12 cellular contexts compared by ENCODE assay signal in genomic region chr3:158748237-158748828, GRCh38. TPM values are rescaled to one million over a fixed set of nuclear protein-coding genes. Genes with fewer than 3 reads are reported as not detected.
DNase-seq lines count a peak whose midpoint lies in the region; ATAC-seq and TF ChIP-seq lines count a peak whose summit lies in the region.
"Had no signal": no experiment of that assay in that cellular context is flagged by ENCODE, and none has a peak within 500 bp of the region (broad histone marks: within the 10 kb centered on the region; RNA-seq: fewer than 3 reads in every experiment).

No MANE protein-coding gene starts in this region.

- H3K9me3 ChIP-seq in BE2C (no peaks in the 10 kb centered on the region), spleen (no peaks in the 10 kb centered on the region)

- H3K4me3 ChIP-seq in BE2C (ENCODE audit: low read depth, low read length) (no peak overlapping the region), spleen (no peak overlapping the region)
- H3K4me3 ChIP-seq: smooth muscle cell had no signal

- no peaks in the 10 kb centered on the region for H3K27me3 Mint-ChIP-seq in dendritic cell treated with granulocyte-macrophage colony-stimulating factor and Interleukin-4, amounts not matched to agents 40 ng/mL and 50 ng/mL, for 4 days
- H3K27me3 Mint-ChIP-seq: activated CD4-positive, alpha-beta memory T cell treated with anti-CD3 and anti-CD28 coated beads, Interleukin-2, amount 10 ng/mL, durations not matched to agents 7 days and 5 days had no signal

- no peaks in the 10 kb centered on the region for H3K36me3 ChIP-seq in BE2C
- H3K36me3 ChIP-seq in spleen, result peaks cover 0 to 24% (median 0%) of the 10 kb centered on the region in 6 donors

- peak overlapping the region in 3 of 8 donors; percentile 0 to 47 (median 13) for H3K27ac ChIP-seq in spleen

- no peak for TF ChIP-seq POLR2A in spleen (IDR thresholded peaks at IDR 0.05)

- peak overlapping the region; percentile 90 for H3K27ac Mint-ChIP-seq in dendritic cell treated with granulocyte-macrophage colony-stimulating factor and Interleukin-4, amounts not matched to agents 40 ng/mL and 50 ng/mL, for 4 days
- H3K27ac Mint-ChIP-seq: activated CD4-positive, alpha-beta memory T cell treated with anti-CD3 and anti-CD28 coated beads, Interleukin-2, amount 10 ng/mL, durations not matched to agents 7 days and 5 days had no signal

- H3K36me3 Mint-ChIP-seq in dendritic cell treated with granulocyte-macrophage colony-stimulating factor and Interleukin-4, amounts not matched to agents 40 ng/mL and 50 ng/mL, for 4 days (ENCODE audit: low read depth), result peaks cover 9% of the 10 kb centered on the region

- H3K4me1 ChIP-seq in BE2C, result peaks cover 21% of the 10 kb centered on the region
- peaks cover 0 to 20% (median 0%) of the 10 kb centered on the region in 6 donors for H3K4me1 ChIP-seq in spleen

- no peak for ATAC-seq in HG03457 (IDR thresholded peaks at IDR 0.05; ENCODE audit: unreplicated experiment)

- no peaks in the 10 kb centered on the region for H3K9me3 Mint-ChIP-seq in dendritic cell treated with granulocyte-macrophage colony-stimulating factor and Interleukin-4, amounts not matched to agents 40 ng/mL and 50 ng/mL, for 4 days
- H3K9me3 Mint-ChIP-seq: activated CD4-positive, alpha-beta memory T cell treated with anti-CD3 and anti-CD28 coated beads, Interleukin-2, amount 10 ng/mL, durations not matched to agents 7 days and 5 days had no signal

- H3K27me3 ChIP-seq in BE2C, result no peaks in the 10 kb centered on the region
- H3K27me3 ChIP-seq in spleen (replicated peaks in 1 of 7), result no peaks in the 10 kb centered on the region

- 23 to 39% (median 32%) methylated on average over 7 of the region's 7 CpGs for WGBS in spleen, 5 donors

- no peak overlapping the region for H3K4me3 Mint-ChIP-seq in dendritic cell treated with granulocyte-macrophage colony-stimulating factor and Interleukin-4, amounts not matched to agents 40 ng/mL and 50 ng/mL, for 4 days
- H3K4me3 Mint-ChIP-seq: activated CD4-positive, alpha-beta memory T cell treated with anti-CD3 and anti-CD28 coated beads, Interleukin-2, amount 10 ng/mL, durations not matched to agents 7 days and 5 days had no signal

- peaks cover 26% of the 10 kb centered on the region for H3K4me1 Mint-ChIP-seq in dendritic cell treated with granulocyte-macrophage colony-stimulating factor and Interleukin-4, amounts not matched to agents 40 ng/mL and 50 ng/mL, for 4 days (ENCODE audit: low read depth)

- DNase-seq in BE2C, result peak; percentile 54
- peak; percentile 20 for DNase-seq in NAMALWA (ENCODE audit: low spot score)
- DNase-seq in medulla oblongata (ENCODE audit: extremely low spot score), result peak; percentile 70
- DNase-seq in NCI-H187 (lab: John Stamatoyannopoulos, UW), result no peak
- DNase-seq in spleen, result no peak
- DNase-seq in inferior parietal cortex (ENCODE audit: extremely low spot score), result no peak
- DNase-seq: activated CD4-positive, alpha-beta memory T cell treated with anti-CD3 and anti-CD28 coated beads, Interleukin-2, amount 10 ng/mL, durations not matched to agents 7 days and 5 days; activated naive CD4-positive, alpha-beta T cell treated with Interleukin-2 at 50 U/mL for 16 hours; NCI-H1417 had no signal

- intact Hi-C loops in dendritic cell treated with granulocyte-macrophage colony-stimulating factor and Interleukin-4, amounts not matched to agents 40 ng/mL and 50 ng/mL, for 4 days (cut with micrococcal nuclease), result no loop called here
- intact Hi-C loops in spleen (cut with DNase I; ENCODE audit: low total_unique reads), result no loop called here

- TF ChIP-seq CTCF in BE2C (IDR thresholded peaks at IDR 0.05; ENCODE audit: low read depth, low read length), result no peak
- TF ChIP-seq CTCF in spleen (IDR thresholded peaks at IDR 0.05 in 8 of 11, conservative IDR thresholded peaks at IDR 0.05 in 3 of 11), result no peak

RNA-seq across cellular contexts. Expression of gene RARRES1, which starts 16.1 kb away (rescaled TPM):
- polyA plus RNA-seq in BE2C (2012; ENCODE audit: insufficient read depth, insufficient read length, low read depth), result not detected
- 10 to 100 TPM in 1 of 7 donors, 1 to 10 TPM in 6; 1.8 to 18.7 (median 4.7) TPM for total RNA-seq in spleen
- 10 to 100 TPM in 1 of 3 donors, 1 to 10 TPM in 2; 2.2 to 20.9 (median 6.2) TPM for polyA plus RNA-seq in spleen
- total RNA-seq: activated CD4-positive, alpha-beta memory T cell treated with anti-CD3 and anti-CD28 coated beads, Interleukin-2, amount 10 ng/mL, durations not matched to agents 7 days and 5 days had no signal

RNA-seq across cellular contexts. Expression of gene MFSD1, which starts 53.5 kb away (rescaled TPM):
- 5.7 TPM for polyA plus RNA-seq in BE2C (2012; ENCODE audit: insufficient read depth, insufficient read length, low read depth)
- 100 to 1,000 TPM in 5 of 7 donors, 10 to 100 TPM in 2; 65.6 to 155 (median 129) TPM for total RNA-seq in spleen
- 10 to 100 TPM; 34.5 to 46.3 (median 42.9) TPM for polyA plus RNA-seq in spleen

Comparison
In these comparisons a context has a peak if more than half of its experiments do, and no peak if none do; other contexts are left out.
1. DNase-seq: peak in BE2C (single experiment), NAMALWA (single experiment) and medulla oblongata (single experiment); none in NCI-H187 (0 of 2), spleen (single experiment) and inferior parietal cortex (single experiment).